ENCODE assay signal across 22 cellular contexts in the genomic region with DNA sequence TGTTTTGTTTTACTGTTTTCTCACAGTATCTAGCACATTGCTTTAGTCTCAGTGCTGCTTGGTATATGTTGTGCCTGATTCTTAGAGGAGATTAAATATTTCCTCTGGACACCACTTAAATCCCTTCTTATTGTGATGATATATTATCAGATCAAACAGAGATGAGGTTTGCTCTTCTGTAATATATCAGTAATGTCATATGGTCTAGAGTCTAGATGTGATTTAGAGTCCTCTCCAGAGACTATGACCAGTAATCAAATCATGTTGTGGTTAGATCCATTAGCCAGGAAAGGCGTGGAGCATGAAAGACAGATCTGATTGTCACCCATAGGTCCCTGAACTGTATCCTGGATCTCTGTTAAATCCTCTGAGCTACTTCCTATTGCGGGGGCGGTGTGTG. TPM values are rescaled to one million over a fixed set of nuclear protein-coding genes. Genes with fewer than 3 reads are reported as not detected.
DNase-seq lines count a peak whose midpoint lies in the region; ATAC-seq, FAIRE-seq and TF ChIP-seq lines count a peak whose summit lies in the region.
"Had no signal": no experiment of that assay in that cellular context is flagged by ENCODE, and none has a peak within 500 bp of the region (broad histone marks: within the 10 kb centered on the region; RNA-seq: fewer than 3 reads in every experiment).

No MANE protein-coding gene starts in this region.

- peaks cover 28% of the 10 kb centered on the region for H3K36me3 Mint-ChIP-seq in activated CD4-positive, alpha-beta T cell treated with anti-CD3 and anti-CD28 coated beads, Interleukin-2, amount 10 ng/mL, durations not matched to agents 24 days and 14 days (ENCODE audit: low read depth)
- peaks cover 26% of the 10 kb centered on the region for H3K36me3 Mint-ChIP-seq in CD8-positive, alpha-beta T cell
- H3K36me3 Mint-ChIP-seq: mesothelial cell of epicardium; natural killer cell treated with Interleukin-12 subunit alpha and Interleukin-12 subunit beta and Interleukin-15 and Interleukin-18, amount 100 ng/mL, for 72 hours had no signal

- H3K9me3 ChIP-seq in CD8-positive, alpha-beta T cell (ENCODE audit: low read length): no peaks in the 10 kb centered on the region
- H3K9me3 ChIP-seq in OCI-LY3 (ENCODE audit: insufficient read depth, low read length) (no peaks in the 10 kb centered on the region), keratinocyte (ENCODE audit: control insufficient read depth, low read depth, low read length) (no peaks in the 10 kb centered on the region)
- H3K9me3 ChIP-seq: ovary, right atrium auricular region, upper lobe of left lung had no signal

- H4K20me1 ChIP-seq in OCI-LY3 (ENCODE audit: insufficient read depth, low read length) (peaks cover 15% of the 10 kb centered on the region), keratinocyte (ENCODE audit: control insufficient read depth, extremely low read depth, insufficient read depth, low read length) (no peaks in the 10 kb centered on the region)

- H3K4me1 Mint-ChIP-seq in activated CD4-positive, alpha-beta T cell treated with anti-CD3 and anti-CD28 coated beads, Interleukin-2, amount 10 ng/mL, durations not matched to agents 24 days and 14 days: peaks cover 57% of the 10 kb centered on the region
- H3K4me1 Mint-ChIP-seq in CD8-positive, alpha-beta T cell (ENCODE audit: low read depth): peaks cover 85% of the 10 kb centered on the region

- no peaks in the 10 kb centered on the region for H3K27me3 ChIP-seq in CD8-positive, alpha-beta T cell (ENCODE audit: insufficient read depth, low read length)
- H3K27me3 ChIP-seq in OCI-LY3 (ENCODE audit: low read depth, low read length) (no peaks in the 10 kb centered on the region), keratinocyte (ENCODE audit: control insufficient read depth, extremely low read depth, insufficient read depth, low read length) (no peaks in the 10 kb centered on the region)
- H3K27me3 ChIP-seq: ovary, right atrium auricular region, upper lobe of left lung had no signal

- dilution Hi-C loops in keratinocyte (cut with MboI; ENCODE audit: extremely low pct_ligation_motif_present, low sequenced_read_pairs): no loop called here

- in situ Hi-C loops in ACHN (cut with HindIII; ENCODE audit: low pct_ligation_motif_present, low pct_unique_long_range_greater_than_20kb, low sequenced_read_pairs): no loop called here

- peak overlapping the region; percentile 43 for H3K4me2 ChIP-seq in OCI-LY3 (ENCODE audit: low read length)
- no peak overlapping the region for H3K4me2 ChIP-seq in keratinocyte (ENCODE audit: control insufficient read depth, extremely low read depth, insufficient read depth, low read depth, low read length)

- FAIRE-seq in keratinocyte (lab: Jason Lieb, UNC): peak; percentile 55
- FAIRE-seq: astrocyte had no signal

- H3K79me2 ChIP-seq in OCI-LY3 (ENCODE audit: low read length) (peaks cover 92% of the 10 kb centered on the region), keratinocyte (ENCODE audit: control insufficient read depth, insufficient read depth, low read length) (no peaks in the 10 kb centered on the region)

- no peaks in the 10 kb centered on the region for H3K9me3 Mint-ChIP-seq in activated CD4-positive, alpha-beta T cell treated with anti-CD3 and anti-CD28 coated beads, Interleukin-2, amount 10 ng/mL, durations not matched to agents 24 days and 14 days
- no peaks in the 10 kb centered on the region for H3K9me3 Mint-ChIP-seq in CD8-positive, alpha-beta T cell
- H3K9me3 Mint-ChIP-seq: mesothelial cell of epicardium; natural killer cell treated with Interleukin-12 subunit alpha and Interleukin-12 subunit beta and Interleukin-15 and Interleukin-18, amount 100 ng/mL, for 72 hours had no signal

- H3K4me1 ChIP-seq in CD8-positive, alpha-beta T cell (ENCODE audit: insufficient read depth, low read length): peaks cover 77% of the 10 kb centered on the region
- H3K4me1 ChIP-seq in OCI-LY3 (ENCODE audit: low read length): peaks cover 61% of the 10 kb centered on the region
- H3K4me1 ChIP-seq in keratinocyte (ENCODE audit: control insufficient read depth, extremely low read depth, insufficient read depth, low read length): no peaks in the 10 kb centered on the region
- H3K4me1 ChIP-seq: right atrium auricular region, upper lobe of left lung had no signal

- H3K27me3 Mint-ChIP-seq in activated CD4-positive, alpha-beta T cell treated with anti-CD3 and anti-CD28 coated beads, Interleukin-2, amount 10 ng/mL, durations not matched to agents 24 days and 14 days: no peaks in the 10 kb centered on the region
- H3K27me3 Mint-ChIP-seq in CD8-positive, alpha-beta T cell (ENCODE audit: low read depth): no peaks in the 10 kb centered on the region

- no peak for ATAC-seq in CD8-positive, alpha-beta T cell
- ATAC-seq: left lobe of liver; natural killer cell treated with Interleukin-12 subunit alpha and Interleukin-12 subunit beta and Interleukin-15 and Interleukin-18, amount 100 ng/mL, for 72 hours had no signal

- peak overlapping the region; percentile 12 for H3K4me3 Mint-ChIP-seq in activated CD4-positive, alpha-beta T cell treated with anti-CD3 and anti-CD28 coated beads, Interleukin-2, amount 10 ng/mL, durations not matched to agents 24 days and 14 days
- no peak overlapping the region for H3K4me3 Mint-ChIP-seq in CD8-positive, alpha-beta T cell
- H3K4me3 Mint-ChIP-seq: mesothelial cell of epicardium; natural killer cell treated with Interleukin-12 subunit alpha and Interleukin-12 subunit beta and Interleukin-15 and Interleukin-18, amount 100 ng/mL, for 72 hours had no signal

- H2AFZ ChIP-seq in OCI-LY3 (ENCODE audit: low read depth, low read length) (no peak overlapping the region), keratinocyte (ENCODE audit: control insufficient read depth, low read length) (no peak overlapping the region)

- CTCF ChIA-PET in CD8-positive, alpha-beta T cell (lab: Charles Lee): interaction anchor here (1.8 kb wide), 1 partner anchor 30 kb away, joined by 6 read pairs; no protein-coding TSS in a partner anchor

- H3K27ac Mint-ChIP-seq in activated CD4-positive, alpha-beta T cell treated with anti-CD3 and anti-CD28 coated beads, Interleukin-2, amount 10 ng/mL, durations not matched to agents 24 days and 14 days: no peak overlapping the region
- peak overlapping the region; percentile 58 for H3K27ac Mint-ChIP-seq in CD8-positive, alpha-beta T cell
- H3K27ac Mint-ChIP-seq: mesothelial cell of epicardium; natural killer cell treated with Interleukin-12 subunit alpha and Interleukin-12 subunit beta and Interleukin-15 and Interleukin-18, amount 100 ng/mL, for 72 hours had no signal

- intact Hi-C loops in activated CD4-positive, alpha-beta T cell treated with anti-CD3 and anti-CD28 coated beads, Interleukin-2, amount 10 ng/mL, durations not matched to agents 24 days and 14 days (cut with micrococcal nuclease): no loop called here
- intact Hi-C loops in CD8-positive, alpha-beta T cell (cut with DNase I, micrococcal nuclease): no loop called here

- DNase-seq in activated CD4-positive, alpha-beta T cell treated with anti-CD3 and anti-CD28 coated beads, Interleukin-2, amount 10 ng/mL, durations not matched to agents 24 days and 14 days: peak; percentile 29
- DNase-seq in activated CD4-positive, alpha-beta T cell treated with anti-CD3 and anti-CD28 coated beads for 1 hour: no peak
- DNase-seq in CD8-positive, alpha-beta T cell: no peak
- no peak for DNase-seq in keratinocyte (ENCODE audit: low read depth, low spot score)
- DNase-seq in ACHN: no peak
- DNase-seq in stimulated activated CD4-positive, alpha-beta T cell treated with anti-CD3 and anti-CD28 coated beads, Interleukin-2, amount 100 ng/mL, for 48 hours: no peak
- no peak for DNase-seq in cerebellar nuclear complex (lab: John Stamatoyannopoulos, UW)
- DNase-seq: activated CD4-positive, alpha-beta T cell treated with anti-CD3 and anti-CD28 coated beads for 4 hours; central memory CD4-positive, alpha-beta T cell; GDM1; HCEC 1CT; NCI-H2081 treated with DMSO at 0.1 percent for 48 hours; ovary; RPMI8226; upper lobe of left lung had no signal

- no peaks in the 10 kb centered on the region for H3K36me3 ChIP-seq in CD8-positive, alpha-beta T cell (ENCODE audit: insufficient read depth, low read length)
- H3K36me3 ChIP-seq in OCI-LY3 (replicated peaks; ENCODE audit: low read depth, low read length) (peaks cover 8% of the 10 kb centered on the region), keratinocyte (ENCODE audit: control insufficient read depth in 2 of 2, extremely low read depth in 1 of 2, insufficient read depth in 2 of 2, low read length in 2 of 2) (no peaks in the 10 kb centered on the region)
- H3K36me3 ChIP-seq: ovary, right atrium auricular region, upper lobe of left lung had no signal

- H3K9me1 ChIP-seq in keratinocyte (ENCODE audit: control insufficient read depth, extremely low read depth, insufficient read depth, low read length): no peaks in the 10 kb centered on the region

- H3K9ac ChIP-seq in OCI-LY3 (ENCODE audit: low read length) (peak overlapping the region; percentile 19; the same call in 1 of the 2 replicates), keratinocyte (ENCODE audit: control insufficient read depth, extremely low read depth, insufficient read depth, low read length) (no peak overlapping the region)

- no peak overlapping the region for H3K27ac ChIP-seq in CD8-positive, alpha-beta T cell (ENCODE audit: low read depth, low read length)
- H3K27ac ChIP-seq in OCI-LY3 (ENCODE audit: low read length) (peak overlapping the region; percentile 26), keratinocyte (ENCODE audit: control insufficient read depth, insufficient read depth, low read length) (no peak overlapping the region)
- H3K27ac ChIP-seq: C4-2B, ovary, right atrium auricular region, upper lobe of left lung had no signal

- TF ChIP-seq CTCF in CD8-positive, alpha-beta T cell (IDR thresholded peaks at IDR 0.05): no peak
- TF ChIP-seq CTCF in OCI-LY3 (IDR thresholded peaks at IDR 0.05; ENCODE audit: low read depth, low read length): no peak
- no peak for TF ChIP-seq CTCF in keratinocyte (optimal IDR thresholded peaks at IDR 0.05 in 1 of 3, IDR thresholded peaks at IDR 0.05 in 1 of 3, conservative IDR thresholded peaks at IDR 0.05 in 1 of 3; ENCODE audit: extremely low read depth in 1 of 3, insufficient read depth in 2 of 3, low read length in 3 of 3)

- POLR2A ChIA-PET in CD8-positive, alpha-beta T cell (lab: Charles Lee): interaction anchor here (0.6 kb wide), 1 partner anchor 114 kb away, joined by 3 read pairs; no protein-coding TSS in a partner anchor

- no peak overlapping the region for H3K4me3 ChIP-seq in CD8-positive, alpha-beta T cell (ENCODE audit: low read depth, low read length)
- H3K4me3 ChIP-seq in OCI-LY3 (ENCODE audit: low read length): peak overlapping the region; percentile 19; the same call in 1 of the 2 replicates
- H3K4me3 ChIP-seq in keratinocyte (ENCODE audit: control insufficient read depth in 2 of 3, extremely low read depth in 1 of 3, insufficient read depth in 2 of 3, low read depth in 1 of 3, low read length in 3 of 3): no peak overlapping the region
- H3K4me3 ChIP-seq: ovary, right atrium auricular region, upper lobe of left lung had no signal

RNA-seq across cellular contexts. Expression of a gene that starts 24.4 kb away (rescaled TPM):
- 47.7 and 49.5 TPM in 2 replicates for total RNA-seq in activated CD4-positive, alpha-beta T cell treated with anti-CD3 and anti-CD28 coated beads, Interleukin-2, amount 10 ng/mL, durations not matched to agents 24 days and 14 days
- 100 to 1,000 TPM; 165 to 168 TPM for total RNA-seq in CD8-positive, alpha-beta T cell
- 0.30 to 1.0 TPM (median 0.45 TPM) in 3 replicates for polyA plus RNA-seq in keratinocyte
- not detected for polyA plus RNA-seq in keratinocyte (2011; ENCODE audit: low read depth)
- 0.19 and 0.33 TPM in 2 replicates for polyA plus RNA-seq in keratinocyte (2011; cell fraction: cytosol; rRNA removed)
- polyA plus RNA-seq in keratinocyte (2011; cell fraction: nucleus; rRNA removed): 0.08 and 0.10 TPM in 2 replicates
- polyA plus RNA-seq in keratinocyte (2012; ENCODE audit: low replicate concordance): 0.08 and 0.80 TPM in 2 replicates
- 0.46 to 0.64 TPM in 2 of 3 replicates, not detected in the other for polyA minus RNA-seq in keratinocyte
- 0.96 TPM for polyA minus RNA-seq in keratinocyte (2011; cell fraction: cytosol; rRNA and poly(A)+ RNA removed)
- 0.11 and 0.70 TPM in 2 replicates for polyA minus RNA-seq in keratinocyte (2011; cell fraction: nucleus; rRNA and poly(A)+ RNA removed)
